ENCODE assay signal across 1 cellular context in the genomic region with DNA sequence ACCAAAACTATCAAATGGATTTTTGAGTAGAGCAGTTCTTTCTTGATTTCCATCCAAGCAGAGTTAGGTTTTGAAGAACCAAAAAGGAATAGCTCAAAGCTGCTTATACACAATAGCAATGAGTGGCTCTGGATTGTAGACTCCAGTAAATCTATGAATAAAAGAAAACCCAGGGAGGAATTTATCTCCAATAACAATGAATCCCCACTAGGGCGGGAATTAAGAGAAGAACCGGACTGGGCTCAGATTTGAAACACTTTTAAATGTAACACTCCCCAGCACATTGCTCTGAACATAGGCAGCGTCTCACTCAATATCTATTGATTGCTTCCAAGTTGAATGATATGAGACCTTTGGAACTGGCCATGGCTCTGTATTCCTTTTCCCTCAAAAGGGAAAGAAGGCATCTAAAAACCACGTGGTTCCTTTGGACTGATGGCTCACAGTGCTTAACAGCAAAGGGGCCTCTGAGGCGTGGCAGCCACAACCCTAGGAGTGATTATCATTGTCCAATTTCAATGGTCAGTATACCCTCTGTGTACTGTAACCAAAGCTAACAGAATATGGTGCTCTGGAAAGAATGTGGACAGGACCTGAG.
TF ChIP-seq lines count a peak whose summit lies in the region.

No MANE protein-coding gene starts in this region.

TF ChIP-seq in HepG2, 621 proteins besides CTCF, POLR2A, EP300 and RAD21 (continued from another document and continues in another):
- TF ChIP-seq ZBTB39 (CRISPR knock-in tag; IDR thresholded peaks at IDR 0.05) (no peak), ZMAT3 (CRISPR knock-in tag; conservative IDR thresholded peaks at IDR 0.05) (0 out of 2 replicates have a peak, but pooled peaks have one; percentile 43), MXI1 (IDR thresholded peaks at IDR 0.05; ENCODE audit: borderline replicate concordance, low read depth, low read length) (peak; percentile 27; the same call in 1 of the 3 replicates), ZNF609 (CRISPR knock-in tag; IDR thresholded peaks at IDR 0.05; ENCODE audit: borderline replicate concordance) (no peak), SOX13 (IDR thresholded peaks at IDR 0.05) (no peak), SOX13 (CRISPR knock-in tag; conservative IDR thresholded peaks at IDR 0.05 in 1 of 2, IDR thresholded peaks at IDR 0.05 in 1 of 2) (peak in 1 of 2 experiments; percentile 46; a peak in 1 of 4 replicates), ZNF136 (CRISPR knock-in tag; IDR thresholded peaks at IDR 0.05; ENCODE audit: low read depth) (no peak), NBN (conservative IDR thresholded peaks at IDR 0.05) (no peak), NCOA2 (CRISPR knock-in tag; IDR thresholded peaks at IDR 0.05) (peak; percentile 12; the same call in 1 of the 2 replicates), FOXA3 (CRISPR knock-in tag; IDR thresholded peaks at IDR 0.05) (0 out of 2 replicates have a peak, but pooled peaks have one; percentile 16), GPN1 (CRISPR knock-in tag; IDR thresholded peaks at IDR 0.05; ENCODE audit: borderline replicate concordance) (no peak), SATB2 (CRISPR knock-in tag; IDR thresholded peaks at IDR 0.05) (no peak), ZMYM3 (CRISPR knock-in tag; IDR thresholded peaks at IDR 0.05) (no peak), HNRNPH1 (optimal IDR thresholded peaks at IDR 0.05; ENCODE audit: low read depth, low read length) (no peak), KAT7 (CRISPR knock-in tag; IDR thresholded peaks at IDR 0.05; ENCODE audit: borderline replicate concordance) (0 out of 2 replicates have a peak, but pooled peaks have one; percentile 38), ZNF710 (CRISPR knock-in tag; IDR thresholded peaks at IDR 0.05; ENCODE audit: borderline replicate concordance) (0 out of 2 replicates have a peak, but pooled peaks have one; percentile 17), ASH2L (IDR thresholded peaks at IDR 0.05; ENCODE audit: insufficient read length, low read depth, low read length) (peak; percentile 0), ZSCAN30 (CRISPR knock-in tag; IDR thresholded peaks at IDR 0.05) (no peak), ZNF644 (CRISPR knock-in tag; IDR thresholded peaks at IDR 0.05; ENCODE audit: low read depth) (peak; percentile 80), MTA3 (CRISPR knock-in tag; IDR thresholded peaks at IDR 0.05) (no peak), CCDC6 (CRISPR knock-in tag; IDR thresholded peaks at IDR 0.05) (no peak), SAP130 (CRISPR knock-in tag; IDR thresholded peaks at IDR 0.05; ENCODE audit: low read depth) (peak; percentile 43; the same call in 1 of the 2 replicates), EZH2 (conservative IDR thresholded peaks at IDR 0.05; ENCODE audit: low read depth, low read length) (no peak), FOSL2 (CRISPR knock-in tag; IDR thresholded peaks at IDR 0.05) (0 out of 2 replicates have a peak, but pooled peaks have one; percentile 22), TRIM22 (IDR thresholded peaks at IDR 0.05) (no peak), XBP1 (CRISPR knock-in tag; IDR thresholded peaks at IDR 0.05) (no peak), FOXP1 (IDR thresholded peaks at IDR 0.05) (no peak), FOXP1 (CRISPR knock-in tag; IDR thresholded peaks at IDR 0.05) (no peak)
- TF ChIP-seq, protein P1, sequence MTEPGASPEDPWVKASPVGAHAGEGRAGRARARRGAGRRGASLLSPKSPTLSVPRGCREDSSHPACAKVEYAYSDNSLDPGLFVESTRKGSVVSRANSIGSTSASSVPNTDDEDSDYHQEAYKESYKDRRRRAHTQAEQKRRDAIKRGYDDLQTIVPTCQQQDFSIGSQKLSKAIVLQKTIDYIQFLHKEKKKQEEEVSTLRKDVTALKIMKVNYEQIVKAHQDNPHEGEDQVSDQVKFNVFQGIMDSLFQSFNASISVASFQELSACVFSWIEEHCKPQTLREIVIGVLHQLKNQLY (CRISPR knock-in tag; IDR thresholded peaks at IDR 0.05) = 0 out of 2 replicates have a peak, but pooled peaks have one; percentile 45
- TF ChIP-seq, protein P2, sequence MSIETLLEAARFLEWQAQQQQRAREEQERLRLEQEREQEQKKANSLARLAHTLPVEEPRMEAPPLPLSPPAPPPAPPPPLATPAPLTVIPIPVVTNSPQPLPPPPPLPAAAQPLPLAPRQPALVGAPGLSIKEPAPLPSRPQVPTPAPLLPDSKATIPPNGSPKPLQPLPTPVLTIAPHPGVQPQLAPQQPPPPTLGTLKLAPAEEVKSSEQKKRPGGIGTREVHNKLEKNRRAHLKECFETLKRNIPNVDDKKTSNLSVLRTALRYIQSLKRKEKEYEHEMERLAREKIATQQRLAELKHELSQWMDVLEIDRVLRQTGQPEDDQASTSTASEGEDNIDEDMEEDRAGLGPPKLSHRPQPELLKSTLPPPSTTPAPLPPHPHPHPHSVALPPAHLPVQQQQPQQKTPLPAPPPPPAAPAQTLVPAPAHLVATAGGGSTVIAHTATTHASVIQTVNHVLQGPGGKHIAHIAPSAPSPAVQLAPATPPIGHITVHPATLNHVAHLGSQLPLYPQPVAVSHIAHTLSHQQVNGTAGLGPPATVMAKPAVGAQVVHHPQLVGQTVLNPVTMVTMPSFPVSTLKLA (IDR thresholded peaks at IDR 0.05) = 0 out of 2 replicates have a peak, but pooled peaks have one; percentile 32
- TF ChIP-seq, protein P3, sequence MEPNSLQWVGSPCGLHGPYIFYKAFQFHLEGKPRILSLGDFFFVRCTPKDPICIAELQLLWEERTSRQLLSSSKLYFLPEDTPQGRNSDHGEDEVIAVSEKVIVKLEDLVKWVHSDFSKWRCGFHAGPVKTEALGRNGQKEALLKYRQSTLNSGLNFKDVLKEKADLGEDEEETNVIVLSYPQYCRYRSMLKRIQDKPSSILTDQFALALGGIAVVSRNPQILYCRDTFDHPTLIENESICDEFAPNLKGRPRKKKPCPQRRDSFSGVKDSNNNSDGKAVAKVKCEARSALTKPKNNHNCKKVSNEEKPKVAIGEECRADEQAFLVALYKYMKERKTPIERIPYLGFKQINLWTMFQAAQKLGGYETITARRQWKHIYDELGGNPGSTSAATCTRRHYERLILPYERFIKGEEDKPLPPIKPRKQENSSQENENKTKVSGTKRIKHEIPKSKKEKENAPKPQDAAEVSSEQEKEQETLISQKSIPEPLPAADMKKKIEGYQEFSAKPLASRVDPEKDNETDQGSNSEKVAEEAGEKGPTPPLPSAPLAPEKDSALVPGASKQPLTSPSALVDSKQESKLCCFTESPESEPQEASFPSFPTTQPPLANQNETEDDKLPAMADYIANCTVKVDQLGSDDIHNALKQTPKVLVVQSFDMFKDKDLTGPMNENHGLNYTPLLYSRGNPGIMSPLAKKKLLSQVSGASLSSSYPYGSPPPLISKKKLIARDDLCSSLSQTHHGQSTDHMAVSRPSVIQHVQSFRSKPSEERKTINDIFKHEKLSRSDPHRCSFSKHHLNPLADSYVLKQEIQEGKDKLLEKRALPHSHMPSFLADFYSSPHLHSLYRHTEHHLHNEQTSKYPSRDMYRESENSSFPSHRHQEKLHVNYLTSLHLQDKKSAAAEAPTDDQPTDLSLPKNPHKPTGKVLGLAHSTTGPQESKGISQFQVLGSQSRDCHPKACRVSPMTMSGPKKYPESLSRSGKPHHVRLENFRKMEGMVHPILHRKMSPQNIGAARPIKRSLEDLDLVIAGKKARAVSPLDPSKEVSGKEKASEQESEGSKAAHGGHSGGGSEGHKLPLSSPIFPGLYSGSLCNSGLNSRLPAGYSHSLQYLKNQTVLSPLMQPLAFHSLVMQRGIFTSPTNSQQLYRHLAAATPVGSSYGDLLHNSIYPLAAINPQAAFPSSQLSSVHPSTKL (CRISPR knock-in tag; IDR thresholded peaks at IDR 0.05) = peak; percentile 41; the same call in 1 of the 2 replicates
- TF ChIP-seq, protein P4, sequence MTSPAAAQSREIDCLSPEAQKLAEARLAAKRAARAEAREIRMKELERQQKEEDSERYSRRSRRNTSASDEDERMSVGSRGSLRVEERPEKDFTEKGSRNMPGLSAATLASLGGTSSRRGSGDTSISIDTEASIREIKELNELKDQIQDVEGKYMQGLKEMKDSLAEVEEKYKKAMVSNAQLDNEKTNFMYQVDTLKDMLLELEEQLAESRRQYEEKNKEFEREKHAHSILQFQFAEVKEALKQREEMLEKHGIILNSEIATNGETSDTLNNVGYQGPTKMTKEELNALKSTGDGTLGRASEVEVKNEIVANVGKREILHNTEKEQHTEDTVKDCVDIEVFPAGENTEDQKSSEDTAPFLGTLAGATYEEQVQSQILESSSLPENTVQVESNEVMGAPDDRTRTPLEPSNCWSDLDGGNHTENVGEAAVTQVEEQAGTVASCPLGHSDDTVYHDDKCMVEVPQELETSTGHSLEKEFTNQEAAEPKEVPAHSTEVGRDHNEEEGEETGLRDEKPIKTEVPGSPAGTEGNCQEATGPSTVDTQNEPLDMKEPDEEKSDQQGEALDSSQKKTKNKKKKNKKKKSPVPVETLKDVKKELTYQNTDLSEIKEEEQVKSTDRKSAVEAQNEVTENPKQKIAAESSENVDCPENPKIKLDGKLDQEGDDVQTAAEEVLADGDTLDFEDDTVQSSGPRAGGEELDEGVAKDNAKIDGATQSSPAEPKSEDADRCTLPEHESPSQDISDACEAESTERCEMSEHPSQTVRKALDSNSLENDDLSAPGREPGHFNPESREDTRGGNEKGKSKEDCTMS (CRISPR knock-in tag; conservative IDR thresholded peaks at IDR 0.05) = no peak
